10 cellular contexts compared by ENCODE assay signal in genomic region chr2:9310390-9310789, GRCh38.
A peak's percentile ranks its signal among the peaks of the same experiment; 100 is the strongest.
DNase-seq lines count a peak whose midpoint lies in the region; ATAC-seq and TF ChIP-seq lines count a peak whose summit lies in the region.
"Had no signal": no experiment of that assay in that cellular context is flagged by ENCODE, and none has a peak within 500 bp of the region (broad histone marks: within the 10 kb centered on the region; RNA-seq: fewer than 3 reads in every experiment).

No MANE protein-coding gene starts in this region.

- H3K4me3 Mint-ChIP-seq in T-helper 17 cell = no peak overlapping the region
- H3K4me3 Mint-ChIP-seq: stimulated activated memory B cell treated with anti-CD40 and anti-IgM and Interleukin-4, amounts not matched to agents 10 μg/mL and 1 μg/mL and 100 μg/mL, for 72 hours had no signal

- H3K4me1 Mint-ChIP-seq in T-helper 17 cell = peaks cover 8% of the 10 kb centered on the region
- H3K4me1 Mint-ChIP-seq: stimulated activated memory B cell treated with anti-CD40 and anti-IgM and Interleukin-4, amounts not matched to agents 10 μg/mL and 1 μg/mL and 100 μg/mL, for 72 hours had no signal

- intact Hi-C loops in breast epithelium (cut with DNase I; ENCODE audit: low total_unique reads) = loop anchor here (10.0 kb wide), 1 partner anchor 106 kb away; the partner anchor contains the start of gene ASAP2

- H3K36me3 ChIP-seq in breast epithelium (no peaks in the 10 kb centered on the region), tibial nerve (no peaks in the 10 kb centered on the region)

- H3K9me3 ChIP-seq in breast epithelium (no peaks in the 10 kb centered on the region), tibial nerve (no peaks in the 10 kb centered on the region), T-helper 17 cell (ENCODE audit: control insufficient read depth, low read length, poor library complexity, severe bottlenecking) (no peaks in the 10 kb centered on the region)

- H3K27me3 ChIP-seq in breast epithelium = no peaks in the 10 kb centered on the region
- no peaks in the 10 kb centered on the region for H3K27me3 ChIP-seq in layer of hippocampus (ENCODE audit: control insufficient read depth, insufficient read depth, low read length)
- no peaks in the 10 kb centered on the region for H3K27me3 ChIP-seq in tibial nerve

- no peaks in the 10 kb centered on the region for H3K36me3 Mint-ChIP-seq in T-helper 17 cell (ENCODE audit: low read depth)
- H3K36me3 Mint-ChIP-seq: stimulated activated memory B cell treated with anti-CD40 and anti-IgM and Interleukin-4, amounts not matched to agents 10 μg/mL and 1 μg/mL and 100 μg/mL, for 72 hours had no signal

- no peak overlapping the region for H3K27ac Mint-ChIP-seq in T-helper 17 cell
- H3K27ac Mint-ChIP-seq: stimulated activated memory B cell treated with anti-CD40 and anti-IgM and Interleukin-4, amounts not matched to agents 10 μg/mL and 1 μg/mL and 100 μg/mL, for 72 hours had no signal

- no peak for TF ChIP-seq CTCF in breast epithelium (IDR thresholded peaks at IDR 0.05)
- no peak for TF ChIP-seq CTCF in tibial nerve (IDR thresholded peaks at IDR 0.05)

- H3K27ac ChIP-seq in breast epithelium (peak overlapping the region; percentile 75 to 83), layer of hippocampus (ENCODE audit: low read depth, low read length) (peak overlapping the region; percentile 5), tibial nerve (peak overlapping the region; percentile 50 to 87 (median 70))

- no peaks in the 10 kb centered on the region for H3K27me3 Mint-ChIP-seq in T-helper 17 cell

- DNase-seq in HT1080 (ENCODE audit: low read depth) (peak; percentile 85), breast epithelium (ENCODE audit: low spot score in 2 of 2) (no peak), tibial nerve (ENCODE audit: low spot score in 2 of 2) (peak; percentile 64 to 73), T-helper 17 cell (no peak), NCI-H2196 (lab: John Stamatoyannopoulos, UW; ENCODE audit: unreplicated experiment) (no peak), HuH-7 (ENCODE audit: low spot score) (no peak)
- DNase-seq: Kasumi-1 had no signal

- TF ChIP-seq EP300 in tibial nerve (IDR thresholded peaks at IDR 0.05) = peak; percentile 34 to 84

- TF ChIP-seq POLR2A in breast epithelium (IDR thresholded peaks at IDR 0.05) (no peak), tibial nerve (IDR thresholded peaks at IDR 0.05) (no peak)

- H3K4me1 ChIP-seq in breast epithelium (peaks cover 9 to 17% of the 10 kb centered on the region in 2 donors), tibial nerve (peaks cover 5 to 66% (median 30%) of the 10 kb centered on the region in 4 donors)

- no peak for ATAC-seq in T-helper 17 cell
- ATAC-seq in GM21360 (IDR thresholded peaks at IDR 0.05; ENCODE audit: unreplicated experiment) = no peak
- ATAC-seq: stimulated activated memory B cell treated with anti-CD40 and anti-IgM and Interleukin-4, amounts not matched to agents 10 μg/mL and 1 μg/mL and 100 μg/mL, for 72 hours had no signal

- H3K4me3 ChIP-seq in breast epithelium (no peak overlapping the region), tibial nerve (no peak overlapping the region)

Comparison
In these comparisons a context has a peak if more than half of its experiments do, and no peak if none do; other contexts are left out.
1. DNase-seq: peak in HT1080 (single experiment) and tibial nerve (2 of 2); none in breast epithelium (0 of 2), T-helper 17 cell (0 of 3), NCI-H2196 (single experiment) and HuH-7 (single experiment).
2. H3K27ac ChIP-seq: peak in every context shown above with its lines; median percentile 79 in breast epithelium; 70 in tibial nerve; 5 in layer of hippocampus.